ENCODE assay signal across 16 cellular contexts in genomic region chr9:126528111-126528510, GRCh38.
A peak's percentile ranks its signal among the peaks of the same experiment; 100 is the strongest.
DNase-seq lines count a peak whose midpoint lies in the region; ATAC-seq and TF ChIP-seq lines count a peak whose summit lies in the region.
"Had no signal": no experiment of that assay in that cellular context is flagged by ENCODE, and none has a peak within 500 bp of the region (broad histone marks: within the 10 kb centered on the region; RNA-seq: fewer than 3 reads in every experiment).

No MANE protein-coding gene starts in this region.

- CTCF ChIA-PET in WTC11 (lab: Charles Lee) (interaction anchor here (4.1 kb wide), 1 partner anchor 30 kb away, joined by 18 read pairs; no protein-coding TSS in a partner anchor), A673 (lab: Charles Lee) (no interaction called here)
- CTCF ChIA-PET in activated CD4-positive, alpha-beta memory T cell treated with anti-CD3 and anti-CD28 coated beads, Interleukin-2, amount 10 ng/mL, durations not matched to agents 7 days and 5 days (lab: Charles Lee): no interaction called here

- POLR2A ChIA-PET in WTC11 (lab: Charles Lee) (no interaction called here), A673 (lab: Charles Lee; ENCODE audit: low non-redundant PET) (no interaction called here)
- POLR2A ChIA-PET in activated CD4-positive, alpha-beta memory T cell treated with anti-CD3 and anti-CD28 coated beads, Interleukin-2, amount 10 ng/mL, durations not matched to agents 7 days and 5 days (lab: Charles Lee): no interaction called here

- WGBS in trophoblast cell (ENCODE audit: extremely low coverage, insufficient coverage, insufficient read length): no CpG with 5 or more reads among the region's 14 CpGs

- no peaks in the 10 kb centered on the region for H3K27me3 ChIP-seq in trophoblast cell (ENCODE audit: insufficient read depth, low read length)
- no peaks in the 10 kb centered on the region for H3K27me3 ChIP-seq in A673 (replicated peaks; ENCODE audit: insufficient read depth, low read depth, low read length, poor library complexity)

- H3K36me3 Mint-ChIP-seq in WTC11: no peaks in the 10 kb centered on the region
- no peaks in the 10 kb centered on the region for H3K36me3 Mint-ChIP-seq in progenitor cell of endocrine pancreas (ENCODE audit: insufficient read depth)
- no peaks in the 10 kb centered on the region for H3K36me3 Mint-ChIP-seq in activated CD4-positive, alpha-beta memory T cell treated with anti-CD3 and anti-CD28 coated beads, Interleukin-2, amount 10 ng/mL, durations not matched to agents 7 days and 5 days (ENCODE audit: low read depth)

- peak overlapping the region; percentile 44 for H3K4me2 ChIP-seq in trophoblast cell (ENCODE audit: low read length)

- peak overlapping the region; percentile 95 for H2BK120ac ChIP-seq in trophoblast cell (ENCODE audit: insufficient read depth, low read length, poor library complexity)

- H2AFZ ChIP-seq in trophoblast cell (ENCODE audit: insufficient read depth, low read length, poor library complexity): no peak overlapping the region

- H3K79me2 ChIP-seq in trophoblast cell (ENCODE audit: control insufficient read depth, insufficient read depth, low read length, poor library complexity): peaks cover 6% of the 10 kb centered on the region

- H3K36me3 ChIP-seq in trophoblast cell (ENCODE audit: control insufficient read depth in 1 of 2, insufficient read depth in 2 of 2, low read length in 2 of 2) (no peaks in the 10 kb centered on the region), A673 (ENCODE audit: insufficient read depth, low read length, poor library complexity, severe bottlenecking) (no peaks in the 10 kb centered on the region)
- H3K36me3 ChIP-seq: SJSA1 had no signal

- peaks cover 41% of the 10 kb centered on the region for H3K79me1 ChIP-seq in trophoblast cell (ENCODE audit: low read length)

- H4K8ac ChIP-seq in trophoblast cell (ENCODE audit: low read depth, low read length): peak overlapping the region; percentile 72

- H2BK12ac ChIP-seq in trophoblast cell (ENCODE audit: low read length): peak overlapping the region; percentile 98

- peak; percentile 71 for DNase-seq in EH (ENCODE audit: low read depth)
- DNase-seq in WTC11 (ENCODE audit: low spot score): no peak
- DNase-seq in iris pigment epithelial cell (ENCODE audit: low read depth): peak; percentile 18
- DNase-seq in trophoblast cell: peak; percentile 50 to 80
- DNase-seq in A673 (ENCODE audit: low spot score): no peak
- DNase-seq in progenitor cell of endocrine pancreas (ENCODE audit: low spot score, unreplicated experiment): no peak
- DNase-seq in activated CD4-positive, alpha-beta memory T cell treated with anti-CD3 and anti-CD28 coated beads, Interleukin-2, amount 10 ng/mL, durations not matched to agents 7 days and 5 days: no peak
- DNase-seq: C1 segment of cervical spinal cord, DMS 273 treated with DMSO at 0.1 percent for 48 hours, NCI-H146, NCI-H2081 treated with DMSO at 0.1 percent for 48 hours, NCI-H526 had no signal

- H3K4me1 Mint-ChIP-seq in WTC11: peaks cover 49% of the 10 kb centered on the region
- H3K4me1 Mint-ChIP-seq in progenitor cell of endocrine pancreas (ENCODE audit: low read depth): peaks cover 2% of the 10 kb centered on the region
- peaks cover 20% of the 10 kb centered on the region for H3K4me1 Mint-ChIP-seq in activated CD4-positive, alpha-beta memory T cell treated with anti-CD3 and anti-CD28 coated beads, Interleukin-2, amount 10 ng/mL, durations not matched to agents 7 days and 5 days

- ATAC-seq in WTC11: peak; percentile 57
- ATAC-seq in HG03025 (IDR thresholded peaks at IDR 0.05; ENCODE audit: low FRiP score, unreplicated experiment): no peak
- ATAC-seq: K562 had no signal

- TF ChIP-seq CTCF in WTC11 (IDR thresholded peaks at IDR 0.05): no peak
- TF ChIP-seq CTCF in A673 (conservative IDR thresholded peaks at IDR 0.05; ENCODE audit: low read depth, low read length): no peak
- TF ChIP-seq CTCF in progenitor cell of endocrine pancreas (IDR thresholded peaks at IDR 0.05; ENCODE audit: unreplicated experiment): no peak

- no TSS peak for BruUV-seq in A673 (replicated peaks; lab: Mats Ljungman, UMichigan)

- H3K27ac Mint-ChIP-seq in WTC11 (no peak overlapping the region), progenitor cell of endocrine pancreas (no peak overlapping the region)
- H3K27ac Mint-ChIP-seq in activated CD4-positive, alpha-beta memory T cell treated with anti-CD3 and anti-CD28 coated beads, Interleukin-2, amount 10 ng/mL, durations not matched to agents 7 days and 5 days: no peak overlapping the region

- H3K9ac ChIP-seq in trophoblast cell (ENCODE audit: low read length): peak overlapping the region; percentile 3

- peak overlapping the region; percentile 63 for H3K4ac ChIP-seq in trophoblast cell (ENCODE audit: low read depth, low read length)

- peak overlapping the region; percentile 89 for H3K27ac ChIP-seq in trophoblast cell (ENCODE audit: low read depth, low read length)
- H3K27ac ChIP-seq in A673 (ENCODE audit: low read depth, low read length, poor library complexity, severe bottlenecking): no peak overlapping the region
- H3K27ac ChIP-seq: RWPE1, SJSA1 had no signal

- H3K4me3 Mint-ChIP-seq in WTC11 (no peak overlapping the region), progenitor cell of endocrine pancreas (ENCODE audit: low read depth) (no peak overlapping the region)
- no peak overlapping the region for H3K4me3 Mint-ChIP-seq in activated CD4-positive, alpha-beta memory T cell treated with anti-CD3 and anti-CD28 coated beads, Interleukin-2, amount 10 ng/mL, durations not matched to agents 7 days and 5 days

- H3K18ac ChIP-seq in trophoblast cell (ENCODE audit: low read length): peak overlapping the region; percentile 82

- H3K14ac ChIP-seq in trophoblast cell (ENCODE audit: low read length): peak overlapping the region; percentile 88

- H3K23ac ChIP-seq in trophoblast cell (ENCODE audit: low read length): no peak overlapping the region

- H3K9me3 ChIP-seq in trophoblast cell (ENCODE audit: insufficient read depth, low read depth, low read length) (no peaks in the 10 kb centered on the region), A673 (ENCODE audit: low read depth, low read length, poor library complexity, severe bottlenecking) (no peaks in the 10 kb centered on the region)
- H3K9me3 ChIP-seq: SJSA1 had no signal

- H3K27me3 Mint-ChIP-seq in WTC11 (ENCODE audit: low read depth) (peaks cover 4% of the 10 kb centered on the region), progenitor cell of endocrine pancreas (peaks cover 83% of the 10 kb centered on the region)
- H3K27me3 Mint-ChIP-seq in activated CD4-positive, alpha-beta memory T cell treated with anti-CD3 and anti-CD28 coated beads, Interleukin-2, amount 10 ng/mL, durations not matched to agents 7 days and 5 days: peaks cover 42% of the 10 kb centered on the region

- peak overlapping the region; percentile 64 for H4K12ac ChIP-seq in trophoblast cell (ENCODE audit: low read depth, low read length)

- H4K91ac ChIP-seq in trophoblast cell (ENCODE audit: low read depth, low read length): peak overlapping the region; percentile 97

- peak overlapping the region; percentile 82 for H2BK5ac ChIP-seq in trophoblast cell (ENCODE audit: low read depth, low read length, poor library complexity)

- H3K4me1 ChIP-seq in trophoblast cell (ENCODE audit: control insufficient read depth in 1 of 2, insufficient read depth in 2 of 2, low read length in 2 of 2): peaks cover 47 to 51% of the 10 kb centered on the region in 2 experiments
- no peaks in the 10 kb centered on the region for H3K4me1 ChIP-seq in A673 (ENCODE audit: insufficient read depth, low read length, poor library complexity, severe bottlenecking)
- H3K4me1 ChIP-seq: SJSA1 had no signal

- intact Hi-C loops in A673 (cut with micrococcal nuclease; ENCODE audit: unreplicated experiment): no loop called here

- H2AK5ac ChIP-seq in trophoblast cell (ENCODE audit: low read length): peak overlapping the region; percentile 66

- H3K4me3 ChIP-seq in trophoblast cell (ENCODE audit: low read depth, low read length) (no peak overlapping the region), A673 (ENCODE audit: low read depth, low read length, poor library complexity, severe bottlenecking) (no peak overlapping the region)
- H3K4me3 ChIP-seq: K562, SJSA1 had no signal

- H3K9me3 Mint-ChIP-seq in WTC11 (no peaks in the 10 kb centered on the region), progenitor cell of endocrine pancreas (ENCODE audit: low read depth) (no peaks in the 10 kb centered on the region)
- no peaks in the 10 kb centered on the region for H3K9me3 Mint-ChIP-seq in activated CD4-positive, alpha-beta memory T cell treated with anti-CD3 and anti-CD28 coated beads, Interleukin-2, amount 10 ng/mL, durations not matched to agents 7 days and 5 days

TF ChIP-seq in WTC11, 78 proteins besides CTCF, POLR2A, EP300 and RAD21 (continues in another document):
- TF ChIP-seq USF2 (CRISPR knock-in tag; IDR thresholded peaks at IDR 0.05) (no peak), CREM (CRISPR knock-in tag; IDR thresholded peaks at IDR 0.05) (no peak)

Comparison
In these comparisons a context has a peak if more than half of its experiments do, and no peak if none do; other contexts are left out.
1. DNase-seq: peak in EH (single experiment), iris pigment epithelial cell (single experiment) and trophoblast cell (2 of 2); none in WTC11 (single experiment), A673 (single experiment), progenitor cell of endocrine pancreas (single experiment) and activated CD4-positive, alpha-beta memory T cell treated with anti-CD3 and anti-CD28 coated beads, Interleukin-2, amount 10 ng/mL, durations not matched to agents 7 days and 5 days (single experiment).